23 cellular contexts compared by ENCODE assay signal in genomic region chr7:24720283-24720682, GRCh38.
"Had no signal": no experiment of that assay in that cellular context is flagged by ENCODE, and none has a peak within 500 bp of the region (broad histone marks: within the 10 kb centered on the region; RNA-seq: fewer than 3 reads in every experiment).

No MANE protein-coding gene starts in this region.

- H3K9me3 ChIP-seq: esophagus muscularis mucosa, pancreas, vagina had no signal

- DNase-seq: activated CD4-positive, alpha-beta T cell treated with anti-CD3 and anti-CD28 coated beads for 36 hours; activated CD4-positive, alpha-beta T cell treated with anti-CD3 and anti-CD28 coated beads, Interleukin-2, amount 50 U/mL, for 4 hours; activated CD8-positive, alpha-beta memory T cell treated with anti-CD3 and anti-CD28 coated beads, Interleukin-2, amount 50 U/mL, for 4 hours; activated T-cell treated with anti-CD3 and anti-CD28 coated beads, Interleukin-2, amount 50 U/mL, for 24 hours; aorta; caudate nucleus; effector memory CD4-positive, alpha-beta T cell; hypothalamus; mesenchymal stem cell; nephron progenitor cell; pancreas; small intestine; T-helper 9 cell; trophoblast cell had no signal

- H3K9me3 Mint-ChIP-seq: activated naive CD4-positive, alpha-beta T cell treated with anti-CD3 and anti-CD28 coated beads, Interleukin-2, amount 50 U/mL, for 72 hours; activated T-cell treated with anti-CD3 and anti-CD28 coated beads, Interleukin-2, amount 50 U/mL, for 24 hours; activated T-helper 17 cell treated with anti-CD3 and anti-CD28 coated beads, Interleukin-2, amount 50 U/mL, for 72 hours; WTC11 had no signal

- H3K27me3 ChIP-seq: esophagus muscularis mucosa, pancreas, vagina had no signal

- ATAC-seq: activated CD4-positive, alpha-beta T cell treated with anti-CD3 and anti-CD28 coated beads for 36 hours; activated naive CD4-positive, alpha-beta T cell treated with anti-CD3 and anti-CD28 coated beads, Interleukin-2, amount 50 U/mL, for 72 hours; activated T-helper 17 cell treated with anti-CD3 and anti-CD28 coated beads, Interleukin-2, amount 50 U/mL, for 72 hours; pancreas; sciatic nerve; stimulated activated memory B cell treated with anti-CD40 and anti-IgM and Interleukin-4, amounts not matched to agents 10 μg/mL and 1 μg/mL and 100 μg/mL, for 72 hours; WTC11 had no signal

- H3K4me3 Mint-ChIP-seq: activated CD4-positive, alpha-beta T cell treated with anti-CD3 and anti-CD28 coated beads for 36 hours; activated T-cell treated with anti-CD3 and anti-CD28 coated beads, Interleukin-2, amount 50 U/mL, for 24 hours; activated T-helper 17 cell treated with anti-CD3 and anti-CD28 coated beads, Interleukin-2, amount 50 U/mL, for 72 hours; brain; nephron progenitor cell; stimulated activated memory B cell treated with anti-CD40 and anti-IgM and Interleukin-4, amounts not matched to agents 10 μg/mL and 1 μg/mL and 100 μg/mL, for 72 hours; WTC11 had no signal

- FAIRE-seq: frontal cortex, pancreas, small intestine had no signal

- H3K36me3 ChIP-seq: pancreas, vagina had no signal

- H3K36me3 Mint-ChIP-seq: stimulated activated memory B cell treated with anti-CD40 and anti-IgM and Interleukin-4, amounts not matched to agents 10 μg/mL and 1 μg/mL and 100 μg/mL, for 72 hours; WTC11 had no signal

- H3K27ac ChIP-seq: esophagus muscularis mucosa, pancreas, vagina had no signal

- H3K27me3 Mint-ChIP-seq: brain had no signal

- H3K4me1 ChIP-seq: esophagus muscularis mucosa, pancreas, vagina had no signal

- H3K4me3 ChIP-seq: esophagus muscularis mucosa, pancreas, vagina had no signal

- H3K27ac Mint-ChIP-seq: activated CD4-positive, alpha-beta T cell treated with anti-CD3 and anti-CD28 coated beads for 36 hours; activated naive CD4-positive, alpha-beta T cell treated with anti-CD3 and anti-CD28 coated beads, Interleukin-2, amount 50 U/mL, for 72 hours; activated T-cell treated with anti-CD3 and anti-CD28 coated beads, Interleukin-2, amount 50 U/mL, for 24 hours; activated T-helper 17 cell treated with anti-CD3 and anti-CD28 coated beads, Interleukin-2, amount 50 U/mL, for 72 hours; WTC11 had no signal
